Comparison of ENCODE assay signal across 14 cellular contexts in the genomic region with DNA sequence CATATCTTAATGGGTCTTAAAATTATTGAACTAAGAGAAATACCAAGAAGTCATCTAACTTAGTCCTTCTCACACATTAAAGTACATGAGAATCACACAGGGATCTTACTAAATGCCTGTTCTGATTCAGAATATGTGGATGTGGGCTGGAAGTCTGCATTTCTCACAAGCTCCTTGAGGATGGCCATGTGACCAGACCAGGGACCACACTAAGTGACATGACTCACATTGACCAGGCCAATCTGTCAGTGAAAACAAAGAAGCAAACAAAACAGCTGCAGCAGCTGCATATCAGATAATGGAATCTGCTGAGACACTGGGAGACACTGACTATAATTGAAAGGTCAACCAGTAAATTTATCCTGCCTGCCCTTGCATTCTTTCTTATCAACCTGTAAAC.
DNase-seq lines count a peak whose midpoint lies in the region; ATAC-seq and TF ChIP-seq lines count a peak whose summit lies in the region.
"Had no signal": no experiment of that assay in that cellular context is flagged by ENCODE, and none has a peak within 500 bp of the region (broad histone marks: within the 10 kb centered on the region; RNA-seq: fewer than 3 reads in every experiment).

No MANE protein-coding gene starts in this region.

- H3K27me3 ChIP-seq in prostate gland (replicated peaks; ENCODE audit: insufficient read depth): no peaks in the 10 kb centered on the region
- H3K27me3 ChIP-seq in thyroid gland: no peaks in the 10 kb centered on the region
- H3K27me3 ChIP-seq: BE2C, MG63 had no signal

- H3K27ac ChIP-seq in mesodermal cell (ENCODE audit: low read depth, low read length, severe bottlenecking): peak overlapping the region; percentile 26
- H3K27ac ChIP-seq in prostate gland: no peak overlapping the region
- no peak overlapping the region for H3K27ac ChIP-seq in thyroid gland

- intact Hi-C loops in prostate gland (cut with DNase I): no loop called here
- intact Hi-C loops in thyroid gland (cut with DNase I): no loop called here

- H3K4me3 ChIP-seq in mesodermal cell (ENCODE audit: extremely low read depth, insufficient read depth, low read length, poor library complexity, severe bottlenecking) (no peak overlapping the region), prostate gland (no peak overlapping the region), thyroid gland (replicated peaks in 1 of 3) (no peak overlapping the region)
- H3K4me3 ChIP-seq: MG63 had no signal

- ATAC-seq in HG03432 (IDR thresholded peaks at IDR 0.05; ENCODE audit: unreplicated experiment): peak; percentile 64
- no peak for ATAC-seq in GM18517 (IDR thresholded peaks at IDR 0.05; ENCODE audit: unreplicated experiment)
- ATAC-seq: effector memory CD8-positive, alpha-beta T cell; stimulated activated naive B cell treated with anti-CD40 and anti-IgM and Interleukin-4, amounts not matched to agents 10 μg/mL and 1 μg/mL and 100 μg/mL, for 72 hours had no signal

- peaks cover 6% of the 10 kb centered on the region for H3K9me3 ChIP-seq in mesodermal cell (ENCODE audit: control insufficient read depth, low read length)
- H3K9me3 ChIP-seq in prostate gland: no peaks in the 10 kb centered on the region
- H3K9me3 ChIP-seq in thyroid gland: no peaks in the 10 kb centered on the region
- H3K9me3 ChIP-seq: BE2C had no signal

- peak; percentile 62 for DNase-seq in AG20443 (ENCODE audit: low spot score)
- peak; percentile 19 for DNase-seq in dedifferentiated amniotic fluid mesenchymal stem cell (ENCODE audit: extremely low spot score)
- DNase-seq in prostate gland (ENCODE audit: low spot score): no peak
- no peak for DNase-seq in thyroid gland
- DNase-seq in activated effector memory CD4-positive, alpha-beta T cell treated with Interleukin-2 at 50 U/mL for 16 hours: no peak
- DNase-seq: activated CD4-positive, alpha-beta T cell treated with anti-CD3 and anti-CD28 coated beads, Interleukin-2, amount 50 U/mL, for 1 hour; activated naive CD4-positive, alpha-beta T cell treated with anti-CD3 and anti-CD28 coated beads for 36 hours; BE2C; effector memory CD8-positive, alpha-beta T cell; MG63; stimulated activated naive B cell treated with anti-CD40 and anti-IgM and Interleukin-4, amounts not matched to agents 10 μg/mL and 1 μg/mL and 100 μg/mL, for 72 hours had no signal

- peaks cover 5% of the 10 kb centered on the region for H3K4me1 ChIP-seq in mesodermal cell (ENCODE audit: control insufficient read depth, insufficient read depth, low read length, poor library complexity, severe bottlenecking)
- no peaks in the 10 kb centered on the region for H3K4me1 ChIP-seq in prostate gland (replicated peaks)
- no peaks in the 10 kb centered on the region for H3K4me1 ChIP-seq in thyroid gland
- H3K4me1 ChIP-seq: BE2C had no signal

- TF ChIP-seq CTCF in prostate gland (IDR thresholded peaks at IDR 0.05) (no peak), thyroid gland (IDR thresholded peaks at IDR 0.05) (no peak)

- TF ChIP-seq POLR2A in prostate gland (IDR thresholded peaks at IDR 0.05) (no peak), thyroid gland (IDR thresholded peaks at IDR 0.05) (no peak)

- H3K36me3 ChIP-seq in mesodermal cell (ENCODE audit: control insufficient read depth, insufficient read depth, low read length): no peaks in the 10 kb centered on the region
- no peaks in the 10 kb centered on the region for H3K36me3 ChIP-seq in prostate gland
- H3K36me3 ChIP-seq in thyroid gland: no peaks in the 10 kb centered on the region
- H3K36me3 ChIP-seq: BE2C, MG63 had no signal

Comparison
In these comparisons a context has a peak if more than half of its experiments do, and no peak if none do; other contexts are left out.
1. DNase-seq: peak in AG20443 (single experiment) and dedifferentiated amniotic fluid mesenchymal stem cell (single experiment); none in prostate gland (single experiment), thyroid gland (0 of 2) and activated effector memory CD4-positive, alpha-beta T cell treated with Interleukin-2 at 50 U/mL for 16 hours (single experiment).